Comparison of ENCODE assay signal across 20 cellular contexts in the genomic region with DNA sequence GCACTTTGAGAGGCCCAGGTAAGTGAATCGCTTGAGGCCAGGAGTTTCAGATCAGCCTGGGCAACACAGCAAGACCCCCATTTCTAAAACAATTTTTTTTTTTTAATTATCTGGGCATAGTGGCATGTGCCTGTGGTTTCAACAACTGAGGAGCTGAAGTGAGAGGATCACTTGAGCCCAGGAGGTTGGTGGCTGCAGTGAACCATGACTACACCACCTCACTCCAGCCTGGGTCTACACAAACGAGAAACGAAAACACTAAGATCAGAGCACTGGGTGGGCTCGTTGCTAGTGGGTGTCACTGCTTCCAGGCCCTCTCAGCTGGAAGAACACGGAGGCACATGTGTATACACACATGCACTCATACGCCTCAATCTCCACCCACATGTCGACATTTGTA. TPM values are rescaled to one million over a fixed set of nuclear protein-coding genes. Genes with fewer than 3 reads are reported as not detected.
A peak's percentile ranks its signal among the peaks of the same experiment; 100 is the strongest.
DNase-seq lines count a peak whose midpoint lies in the region; TF ChIP-seq lines count a peak whose summit lies in the region.
"Had no signal": no experiment of that assay in that cellular context is flagged by ENCODE, and none has a peak within 500 bp of the region (broad histone marks: within the 10 kb centered on the region; RNA-seq: fewer than 3 reads in every experiment).

No MANE protein-coding gene starts in this region.

- no peak overlapping the region for H3K14ac ChIP-seq in neuronal stem cell (ENCODE audit: low read length)

- H3K4ac ChIP-seq in neuronal stem cell (ENCODE audit: low read length): no peak overlapping the region

- no peak overlapping the region for H2BK15ac ChIP-seq in neuronal stem cell (ENCODE audit: low read length)

- H3K36me3 Mint-ChIP-seq in progenitor cell of endocrine pancreas (ENCODE audit: insufficient read depth): peaks cover 2% of the 10 kb centered on the region
- H3K36me3 Mint-ChIP-seq in activated CD4-positive, alpha-beta memory T cell treated with anti-CD3 and anti-CD28 coated beads, Interleukin-2, amount 10 ng/mL, durations not matched to agents 7 days and 5 days (ENCODE audit: low read depth): peaks cover under 1% of the 10 kb centered on the region

- no peak overlapping the region for H4K8ac ChIP-seq in neuronal stem cell (ENCODE audit: low read depth, low read length)

- DNase-seq in neuronal stem cell (ENCODE audit: low spot score) (no peak), thyroid gland (peak; percentile 51), progenitor cell of endocrine pancreas (ENCODE audit: low spot score, unreplicated experiment) (no peak), NCI-H2081 (lab: John Stamatoyannopoulos, UW) (no peak)
- DNase-seq in activated CD4-positive, alpha-beta memory T cell treated with anti-CD3 and anti-CD28 coated beads, Interleukin-2, amount 10 ng/mL, durations not matched to agents 7 days and 5 days: no peak
- DNase-seq: 8988T; ACHN; AML-193; BE2C; CD4-positive, alpha-beta T cell; DMS 273 treated with DMSO at 0.1 percent for 48 hours; DMS79; EL; GF-D8; H9 had no signal

- H2AFZ ChIP-seq in neuronal stem cell (ENCODE audit: low read length): no peak overlapping the region
- H2AFZ ChIP-seq: GM23338 had no signal

- H3K27me3 Mint-ChIP-seq in progenitor cell of endocrine pancreas: no peaks in the 10 kb centered on the region
- no peaks in the 10 kb centered on the region for H3K27me3 Mint-ChIP-seq in activated CD4-positive, alpha-beta memory T cell treated with anti-CD3 and anti-CD28 coated beads, Interleukin-2, amount 10 ng/mL, durations not matched to agents 7 days and 5 days
- H3K27me3 Mint-ChIP-seq: CD4-positive, alpha-beta T cell; CD8-positive, alpha-beta memory T cell had no signal

- H3K18ac ChIP-seq in neuronal stem cell (ENCODE audit: low read length): no peak overlapping the region

- H3K4me1 ChIP-seq in BLaER1 treated with 17β-estradiol and CSF1 and Interleukin-3, amounts not matched to agents 10 nM and 100 nM: peaks cover 61 to 79% (median 70%) of the 10 kb centered on the region in 10 experiments
- H3K4me1 ChIP-seq in neuronal stem cell (ENCODE audit: control insufficient read depth in 2 of 2, insufficient read depth in 1 of 2, low read depth in 1 of 2, low read length in 2 of 2) (peaks cover 4% of the 10 kb centered on the region in 2 donors), thyroid gland (peaks cover 58 to 88% of the 10 kb centered on the region in 2 donors)
- H3K4me1 ChIP-seq: A549, BE2C had no signal

- CTCF ChIA-PET in activated CD4-positive, alpha-beta memory T cell treated with anti-CD3 and anti-CD28 coated beads, Interleukin-2, amount 10 ng/mL, durations not matched to agents 7 days and 5 days (lab: Charles Lee): interaction anchor here (0.5 kb wide), 1 partner anchor 559 kb away, joined by 4 read pairs; no protein-coding TSS in a partner anchor

- POLR2A ChIA-PET in activated CD4-positive, alpha-beta memory T cell treated with anti-CD3 and anti-CD28 coated beads, Interleukin-2, amount 10 ng/mL, durations not matched to agents 7 days and 5 days (lab: Charles Lee): no interaction called here

- no peak overlapping the region for H3K4me3 ChIP-seq in BLaER1 treated with 17β-estradiol and CSF1 and Interleukin-3, amounts not matched to agents 10 nM and 100 nM
- H3K4me3 ChIP-seq in neuronal stem cell (ENCODE audit: low read length in 2 of 2): no peak overlapping the region
- no peak overlapping the region for H3K4me3 ChIP-seq in thyroid gland (replicated peaks in 1 of 3)
- H3K4me3 ChIP-seq: A549, GM23338 had no signal

- H3K27me3 ChIP-seq in BLaER1 treated with 17β-estradiol and CSF1 and Interleukin-3, amounts not matched to agents 10 nM and 100 nM: no peaks in the 10 kb centered on the region
- H3K27me3 ChIP-seq in neuronal stem cell (ENCODE audit: control insufficient read depth in 3 of 3, insufficient read depth in 3 of 3, low read depth in 1 of 3, low read length in 3 of 3): no peaks in the 10 kb centered on the region
- no peaks in the 10 kb centered on the region for H3K27me3 ChIP-seq in thyroid gland
- H3K27me3 ChIP-seq: BE2C had no signal

- H2BK120ac ChIP-seq in neuronal stem cell (ENCODE audit: low read depth, low read length): no peak overlapping the region

- peaks cover 12% of the 10 kb centered on the region for H3K79me1 ChIP-seq in neuronal stem cell (ENCODE audit: low read depth, low read length)

- peak overlapping the region in 10 of 11 experiments; percentile 3 to 79 (median 49); a peak in 15 of 22 replicates for H3K4me2 ChIP-seq in BLaER1 treated with 17β-estradiol and CSF1 and Interleukin-3, amounts not matched to agents 10 nM and 100 nM
- no peak overlapping the region for H3K4me2 ChIP-seq in neuronal stem cell (ENCODE audit: insufficient read depth, low read length, poor library complexity, severe bottlenecking)
- H3K4me2 ChIP-seq: A549, GM23338 had no signal

- H4K91ac ChIP-seq in neuronal stem cell (ENCODE audit: low read depth, low read length, poor library complexity): no peak overlapping the region

- peak overlapping the region; percentile 27 for H3K23ac ChIP-seq in neuronal stem cell (ENCODE audit: low read depth, low read length, poor library complexity)

- H3K4me3 Mint-ChIP-seq in progenitor cell of endocrine pancreas (ENCODE audit: low read depth): no peak overlapping the region
- H3K4me3 Mint-ChIP-seq in activated CD4-positive, alpha-beta memory T cell treated with anti-CD3 and anti-CD28 coated beads, Interleukin-2, amount 10 ng/mL, durations not matched to agents 7 days and 5 days: no peak overlapping the region
- H3K4me3 Mint-ChIP-seq: CD4-positive, alpha-beta T cell; CD8-positive, alpha-beta memory T cell; GM23338; H9 had no signal

- H2AK5ac ChIP-seq in neuronal stem cell (ENCODE audit: low read depth, low read length): no peak overlapping the region

- WGBS in neuronal stem cell (ENCODE audit: extremely low coverage in 2 of 2, insufficient read length in 2 of 2, insufficient replicate concordance in 1 of 2), 2 donors: no CpG with 5 or more reads among the region's 7 CpGs
- 23 to 50% methylated on average over 7 of the region's 7 CpGs for WGBS in thyroid gland, 2 donors

- peaks cover 2% of the 10 kb centered on the region for H3K9me3 Mint-ChIP-seq in progenitor cell of endocrine pancreas (ENCODE audit: low read depth)
- H3K9me3 Mint-ChIP-seq in activated CD4-positive, alpha-beta memory T cell treated with anti-CD3 and anti-CD28 coated beads, Interleukin-2, amount 10 ng/mL, durations not matched to agents 7 days and 5 days: no peaks in the 10 kb centered on the region
- H3K9me3 Mint-ChIP-seq: CD4-positive, alpha-beta T cell had no signal

- H3K9me3 ChIP-seq in BLaER1 treated with 17β-estradiol and CSF1 and Interleukin-3, amounts not matched to agents 10 nM and 100 nM (replicated peaks in 1 of 11): peaks cover 0 to 6% (median 3%) of the 10 kb centered on the region in 11 experiments; a peak in 11 of 22 replicates
- peaks cover 2 to 4% of the 10 kb centered on the region in 2 donors for H3K9me3 ChIP-seq in neuronal stem cell (replicated peaks in 1 of 2; ENCODE audit: control insufficient read depth in 2 of 2, insufficient read depth in 1 of 2, low read depth in 1 of 2, low read length in 2 of 2)
- no peaks in the 10 kb centered on the region for H3K9me3 ChIP-seq in thyroid gland
- H3K9me3 ChIP-seq: A549, BE2C had no signal

- H3K4me1 Mint-ChIP-seq in progenitor cell of endocrine pancreas (ENCODE audit: low read depth): peaks cover 10% of the 10 kb centered on the region
- peaks cover 14% of the 10 kb centered on the region for H3K4me1 Mint-ChIP-seq in activated CD4-positive, alpha-beta memory T cell treated with anti-CD3 and anti-CD28 coated beads, Interleukin-2, amount 10 ng/mL, durations not matched to agents 7 days and 5 days

- H3K36me3 ChIP-seq in BLaER1 treated with 17β-estradiol and CSF1 and Interleukin-3, amounts not matched to agents 10 nM and 100 nM: peaks cover 0 to 4% (median 0%) of the 10 kb centered on the region in 11 experiments; a peak in 2 of 22 replicates
- H3K36me3 ChIP-seq in neuronal stem cell (replicated peaks in 1 of 2; ENCODE audit: control insufficient read depth in 2 of 2, insufficient read depth in 2 of 2, low read length in 2 of 2): no peaks in the 10 kb centered on the region
- H3K36me3 ChIP-seq in thyroid gland: no peaks in the 10 kb centered on the region
- H3K36me3 ChIP-seq: BE2C had no signal

- H4K20me1 ChIP-seq in BLaER1 treated with 17β-estradiol and CSF1 and Interleukin-3, amounts not matched to agents 10 nM and 100 nM: peaks cover 74 to 100% (median 92%) of the 10 kb centered on the region in 11 experiments

- no peak overlapping the region for H2BK5ac ChIP-seq in neuronal stem cell (ENCODE audit: low read length)

- H3K9ac ChIP-seq in BLaER1 treated with 17β-estradiol and CSF1 and Interleukin-3, amounts not matched to agents 10 nM and 100 nM: no peak overlapping the region
- H3K9ac ChIP-seq in neuronal stem cell (ENCODE audit: low read depth, low read length, poor library complexity): peak overlapping the region; percentile 70

- no peak overlapping the region for H3K27ac Mint-ChIP-seq in progenitor cell of endocrine pancreas
- no peak overlapping the region for H3K27ac Mint-ChIP-seq in activated CD4-positive, alpha-beta memory T cell treated with anti-CD3 and anti-CD28 coated beads, Interleukin-2, amount 10 ng/mL, durations not matched to agents 7 days and 5 days
- H3K27ac Mint-ChIP-seq: CD4-positive, alpha-beta T cell; CD8-positive, alpha-beta memory T cell; GM23338 had no signal

- no peak for TF ChIP-seq POLR2A in thyroid gland (IDR thresholded peaks at IDR 0.05)

- intact Hi-C loops in thyroid gland (cut with DNase I): no loop called here

- no peak overlapping the region for H2BK12ac ChIP-seq in neuronal stem cell (ENCODE audit: low read length)

- TF ChIP-seq CTCF in thyroid gland (IDR thresholded peaks at IDR 0.05) (no peak), progenitor cell of endocrine pancreas (IDR thresholded peaks at IDR 0.05; ENCODE audit: unreplicated experiment) (no peak)

- H3K27ac ChIP-seq in BLaER1 treated with 17β-estradiol and CSF1 and Interleukin-3, amounts not matched to agents 10 nM and 100 nM: no peak overlapping the region
- no peak overlapping the region for H3K27ac ChIP-seq in neuronal stem cell (replicated peaks; ENCODE audit: low read length)
- peak overlapping the region in 1 of 3 donors; percentile 13 for H3K27ac ChIP-seq in thyroid gland
- H3K27ac ChIP-seq: A549, C4-2B had no signal

RNA-seq across cellular contexts. Expression of a gene that starts 4.1 kb away (rescaled TPM):
- 11.1 TPM for polyA plus RNA-seq in neuronal stem cell (2013, experiment 1 of 2)
- polyA plus RNA-seq in neuronal stem cell (2013, experiment 2 of 2): 11.5 TPM
- total RNA-seq in thyroid gland (10 to 100 TPM; 25.6 to 45.8 (median 30.1) TPM), progenitor cell of endocrine pancreas (30.4 and 33.3 TPM in 2 replicates)
- 10 to 100 TPM; 49.5 to 52.9 TPM for total RNA-seq in activated CD4-positive, alpha-beta memory T cell treated with anti-CD3 and anti-CD28 coated beads, Interleukin-2, amount 10 ng/mL, durations not matched to agents 7 days and 5 days

Comparison
In these comparisons a context has a peak if more than half of its experiments do, and no peak if none do; other contexts are left out.
1. DNase-seq: peak in thyroid gland (2 of 2); none in neuronal stem cell (single experiment), progenitor cell of endocrine pancreas (single experiment), NCI-H2081 (0 of 2) and activated CD4-positive, alpha-beta memory T cell treated with anti-CD3 and anti-CD28 coated beads, Interleukin-2, amount 10 ng/mL, durations not matched to agents 7 days and 5 days (single experiment).